Comparison of ENCODE assay signal across 18 cellular contexts in the genomic region with DNA sequence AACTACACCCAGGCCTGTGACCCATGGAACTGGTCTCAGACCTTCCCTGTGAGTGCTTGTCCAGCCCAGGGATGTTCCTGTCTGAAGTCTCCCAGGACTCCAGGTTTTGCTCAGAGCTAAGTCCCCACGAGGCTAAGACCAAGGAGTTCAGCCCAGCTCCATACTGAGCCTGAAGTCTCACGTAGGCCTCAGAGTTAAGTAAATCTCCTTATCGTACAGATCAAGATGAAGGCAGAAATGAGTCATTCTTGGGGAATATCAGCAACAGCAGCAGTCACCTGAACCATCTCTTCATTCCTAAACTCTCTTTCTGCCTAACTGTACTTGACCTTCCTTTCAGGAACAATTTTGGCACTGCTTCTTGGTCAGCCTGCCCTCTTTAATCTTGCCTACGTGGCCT.
A peak's percentile ranks its signal among the peaks of the same experiment; 100 is the strongest.
DNase-seq lines count a peak whose midpoint lies in the region; ATAC-seq, FAIRE-seq and TF ChIP-seq lines count a peak whose summit lies in the region.
"Had no signal": no experiment of that assay in that cellular context is flagged by ENCODE, and none has a peak within 500 bp of the region (broad histone marks: within the 10 kb centered on the region; RNA-seq: fewer than 3 reads in every experiment).

No MANE protein-coding gene starts in this region.

- no peaks in the 10 kb centered on the region for H3K9me2 ChIP-seq in hepatocyte (replicated peaks; ENCODE audit: insufficient read depth)

- TF ChIP-seq CTCF in RWPE2 (IDR thresholded peaks at IDR 0.05; ENCODE audit: poor library complexity, severe bottlenecking) (no peak), hepatocyte (IDR thresholded peaks at IDR 0.05; ENCODE audit: poor library complexity) (no peak), mammary epithelial cell (conservative IDR thresholded peaks at IDR 0.05 in 1 of 2, IDR thresholded peaks at IDR 0.05 in 1 of 2; ENCODE audit: extremely low read depth in 1 of 2, insufficient read depth in 1 of 2, low read depth in 1 of 2, low read length in 2 of 2) (no peak)

- no peaks in the 10 kb centered on the region for H4K20me1 ChIP-seq in hepatocyte (ENCODE audit: insufficient read depth, poor library complexity, severe bottlenecking)
- no peaks in the 10 kb centered on the region for H4K20me1 ChIP-seq in mammary epithelial cell (ENCODE audit: insufficient read depth, low read length)

- no peaks in the 10 kb centered on the region for H3K9me3 Mint-ChIP-seq in stimulated activated effector memory CD8-positive, alpha-beta T cell treated with anti-CD3 and anti-CD28 coated beads, Interleukin-12 subunit alpha, Interleukin-12 subunit beta, amount 100 ng/mL, for 72 hours
- H3K9me3 Mint-ChIP-seq: dendritic cell treated with granulocyte-macrophage colony-stimulating factor and Interleukin-4, amounts not matched to agents 40 ng/mL and 50 ng/mL, for 4 days had no signal

- H3K79me2 ChIP-seq in hepatocyte (no peaks in the 10 kb centered on the region), mammary epithelial cell (ENCODE audit: insufficient read depth, low read length) (no peaks in the 10 kb centered on the region)

- H3K4me3 ChIP-seq in RWPE2 (ENCODE audit: severe bottlenecking), result no peak overlapping the region
- no peak overlapping the region for H3K4me3 ChIP-seq in hepatocyte
- H3K4me3 ChIP-seq in mammary epithelial cell (replicated peaks in 1 of 3; ENCODE audit: insufficient read depth in 1 of 3, low read depth in 2 of 3, low read length in 3 of 3), result no peak overlapping the region
- H3K4me3 ChIP-seq: transverse colon had no signal

- H3K4me3 Mint-ChIP-seq in stimulated activated effector memory CD8-positive, alpha-beta T cell treated with anti-CD3 and anti-CD28 coated beads, Interleukin-12 subunit alpha, Interleukin-12 subunit beta, amount 100 ng/mL, for 72 hours, result no peak overlapping the region
- H3K4me3 Mint-ChIP-seq: dendritic cell treated with granulocyte-macrophage colony-stimulating factor and Interleukin-4, amounts not matched to agents 40 ng/mL and 50 ng/mL, for 4 days had no signal

- dilution Hi-C loops in mammary epithelial cell (cut with HindIII; ENCODE audit: low sequenced_read_pairs), result no loop called here

- H3K9ac ChIP-seq in mammary epithelial cell (ENCODE audit: insufficient read depth, low read length), result no peak overlapping the region

- no peaks in the 10 kb centered on the region for H3K4me1 ChIP-seq in RWPE2 (ENCODE audit: insufficient read depth, poor library complexity, severe bottlenecking)
- H3K4me1 ChIP-seq in hepatocyte (ENCODE audit: insufficient read depth), result peaks cover 41% of the 10 kb centered on the region
- H3K4me1 ChIP-seq in mammary epithelial cell (ENCODE audit: insufficient read depth, low read length), result no peaks in the 10 kb centered on the region

- H3K4me1 Mint-ChIP-seq in stimulated activated effector memory CD8-positive, alpha-beta T cell treated with anti-CD3 and anti-CD28 coated beads, Interleukin-12 subunit alpha, Interleukin-12 subunit beta, amount 100 ng/mL, for 72 hours, result peaks cover 11% of the 10 kb centered on the region

- BruUV-seq in mammary epithelial cell (replicated peaks; lab: Mats Ljungman, UMichigan), result no TSS peak

- peak overlapping the region; percentile 3 for H3K4me2 ChIP-seq in hepatocyte
- no peak overlapping the region for H3K4me2 ChIP-seq in mammary epithelial cell (ENCODE audit: insufficient read depth, low read depth, low read length)

- H3K36me3 Mint-ChIP-seq in stimulated activated effector memory CD8-positive, alpha-beta T cell treated with anti-CD3 and anti-CD28 coated beads, Interleukin-12 subunit alpha, Interleukin-12 subunit beta, amount 100 ng/mL, for 72 hours, result peaks cover 48% of the 10 kb centered on the region

- ATAC-seq in RWPE2 (ENCODE audit: low read depth), result 0 out of 3 replicates have a peak, but pooled peaks have one; percentile 25
- no peak for ATAC-seq in stimulated activated effector memory CD8-positive, alpha-beta T cell treated with anti-CD3 and anti-CD28 coated beads, Interleukin-12 subunit alpha, Interleukin-12 subunit beta, amount 100 ng/mL, for 72 hours

- peaks cover 50% of the 10 kb centered on the region for H3K36me3 ChIP-seq in RWPE2 (ENCODE audit: low read depth)
- H3K36me3 ChIP-seq in hepatocyte (replicated peaks; ENCODE audit: insufficient read depth, low read depth), result no peaks in the 10 kb centered on the region
- peaks cover 15% of the 10 kb centered on the region for H3K36me3 ChIP-seq in mammary epithelial cell (ENCODE audit: insufficient read depth, low read length)
- H3K36me3 ChIP-seq: transverse colon had no signal

- H3K9me3 ChIP-seq in RWPE2 (ENCODE audit: severe bottlenecking) (no peaks in the 10 kb centered on the region), hepatocyte (ENCODE audit: low read depth) (no peaks in the 10 kb centered on the region), mammary epithelial cell (replicated peaks; ENCODE audit: insufficient read depth, low read length) (no peaks in the 10 kb centered on the region)
- H3K9me3 ChIP-seq: transverse colon had no signal

- peak overlapping the region; percentile 70 for H3K27ac Mint-ChIP-seq in stimulated activated effector memory CD8-positive, alpha-beta T cell treated with anti-CD3 and anti-CD28 coated beads, Interleukin-12 subunit alpha, Interleukin-12 subunit beta, amount 100 ng/mL, for 72 hours
- H3K27ac Mint-ChIP-seq: activated T-helper 2 cell treated with anti-CD3 and anti-CD28 coated beads, Interferon-gamma antibody, Interleukin-2, Interleukin-4, amounts not matched to agents 10 μg/mL and 5 μg/mL and 100 μg/mL, durations not matched to agents 14 hours and 24 hours and 36 hours; dendritic cell treated with granulocyte-macrophage colony-stimulating factor and Interleukin-4, amounts not matched to agents 40 ng/mL and 50 ng/mL, for 4 days had no signal

- WGBS in hepatocyte (ENCODE audit: low lambda C conversion rate, missing lambda C conversion rate), result 49% methylated on average over 4 of the region's 4 CpGs
- WGBS in mammary epithelial cell (ENCODE audit: low coverage, missing lambda C conversion rate), result 84% methylated on average over 4 of the region's 4 CpGs

- DNase-seq in H54 (ENCODE audit: insufficient read length, low spot score) (no peak), RWPE2 (ENCODE audit: low spot score) (no peak), hepatocyte (ENCODE audit: low spot score) (peak; percentile 64), mammary epithelial cell (no peak), GM19238 (ENCODE audit: insufficient read length, low spot score) (no peak), SIG-M5 treated with dmso at 0.1 percent for 504 hours (lab: John Stamatoyannopoulos, UW; ENCODE audit: unreplicated experiment) (no peak)
- DNase-seq in stimulated activated effector memory CD8-positive, alpha-beta T cell treated with anti-CD3 and anti-CD28 coated beads, Interleukin-12 subunit alpha, Interleukin-12 subunit beta, amount 100 ng/mL, for 72 hours (ENCODE audit: low spot score in 2 of 2), result no peak
- DNase-seq: C1 segment of cervical spinal cord, DMS79, head of caudate nucleus, islet precursor cell, NCI-H748 treated with DMSO at 0.1 percent for 48 hours, T-helper 1 cell, transverse colon had no signal

- H2AFZ ChIP-seq in hepatocyte, result no peak overlapping the region
- H2AFZ ChIP-seq in mammary epithelial cell (ENCODE audit: low read depth, low read length), result no peak overlapping the region

- no peak for TF ChIP-seq POLR2A in H54 (IDR thresholded peaks at IDR 0.05; ENCODE audit: low read depth, low read length)

- H3K27me3 ChIP-seq in RWPE2 (ENCODE audit: insufficient read depth, poor library complexity, severe bottlenecking) (no peaks in the 10 kb centered on the region), hepatocyte (no peaks in the 10 kb centered on the region), mammary epithelial cell (ENCODE audit: insufficient read depth, low read length) (no peaks in the 10 kb centered on the region)
- H3K27me3 ChIP-seq: transverse colon had no signal

- CTCF ChIA-PET in mammary epithelial cell (lab: Charles Lee; ENCODE audit: low non-redundant PET), result no interaction called here

- in situ Hi-C loops in mammary epithelial cell (cut with MboI; ENCODE audit: low sequenced_read_pairs in 2 of 2), result loop anchor here in 1 of 2 donors (25.0 kb wide), 1 partner anchor 107 kb away; no protein-coding TSS in a partner anchor

- intact Hi-C loops in mammary epithelial cell (cut with micrococcal nuclease), result no loop called here

- FAIRE-seq in H54 (lab: Jason Lieb, UNC), result peak; percentile 36

- H3K27ac ChIP-seq in RWPE2 (ENCODE audit: poor library complexity, severe bottlenecking) (no peak overlapping the region), hepatocyte (peak overlapping the region; percentile 84), mammary epithelial cell (ENCODE audit: insufficient read depth, low read depth, low read length) (no peak overlapping the region)
- H3K27ac ChIP-seq: RWPE1, transverse colon, VCaP had no signal
